17 cellular contexts compared by ENCODE assay signal in the genomic region with DNA sequence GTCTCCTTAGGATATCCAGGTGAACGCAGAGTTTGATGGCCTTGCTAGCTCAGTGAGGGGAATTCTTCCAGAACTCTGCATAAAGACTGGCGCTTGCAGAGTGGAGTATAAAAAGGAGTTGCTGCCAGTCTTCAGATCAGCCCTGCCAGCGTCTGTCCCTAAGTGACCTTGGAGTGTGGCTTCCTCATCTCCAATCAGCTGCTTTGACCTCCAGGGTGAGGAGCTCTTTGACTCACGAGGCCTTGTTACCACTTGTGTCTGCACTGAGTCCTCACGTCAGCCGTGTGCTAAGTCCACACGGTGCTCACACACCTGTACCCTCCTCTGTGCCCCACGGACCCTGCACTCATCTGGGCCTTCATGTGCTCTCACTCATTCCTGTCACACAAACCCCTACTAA. TPM values are rescaled to one million over a fixed set of nuclear protein-coding genes. Genes with fewer than 3 reads are reported as not detected.
"Had no signal": no experiment of that assay in that cellular context is flagged by ENCODE, and none has a peak within 500 bp of the region (broad histone marks: within the 10 kb centered on the region; RNA-seq: fewer than 3 reads in every experiment).

No MANE protein-coding gene starts in this region.

RNA-seq across cellular contexts. Expression of a gene that starts 14.6 kb away (rescaled TPM):
- total RNA-seq: activated CD4-positive, alpha-beta memory T cell treated with anti-CD3 and anti-CD28 coated beads, Interleukin-2, amount 10 ng/mL, durations not matched to agents 7 days and 5 days; activated CD4-positive, alpha-beta T cell treated with anti-CD3 and anti-CD28 coated beads for 36 hours; activated CD4-positive, alpha-beta T cell treated with anti-CD3 and anti-CD28 coated beads, Interleukin-2, amount 10 ng/mL, durations not matched to agents 7 days and 5 days; activated CD8-positive, alpha-beta memory T cell treated with anti-CD3 and anti-CD28 coated beads, Interleukin-2, amount 10 ng/mL, durations not matched to agents 7 days and 5 days; activated CD8-positive, alpha-beta T cell treated with anti-CD3 and anti-CD28 coated beads, Interleukin-2, amount 10 ng/mL, durations not matched to agents 7 days and 5 days; activated naive CD8-positive, alpha-beta T cell treated with anti-CD3 and anti-CD28 coated beads, Interleukin-2, amount 10 ng/mL, durations not matched to agents 7 days and 5 days; activated T-helper 2 cell treated with anti-CD3 and anti-CD28 coated beads, Interferon-gamma antibody, Interleukin-2, Interleukin-4, amounts not matched to agents 10 μg/mL and 5 μg/mL and 100 μg/mL, durations not matched to agents 14 hours and 24 hours and 36 hours; aorta; astrocyte; body of pancreas; breast epithelium; cardiac septum; cerebellum; T-helper 1 cell treated with Interleukin-12 subunit alpha and Interleukin-12 subunit beta and Interleukin-4 antibody, amounts not matched to agents 30 ng/mL and 1 ng/mL, for 36 hours; T-helper 2 cell treated with Interferon-gamma antibody and Interleukin-4, amounts not matched to agents 100 ng/mL and 5 ng/mL, for 36 hours; WTC11 had no signal
- polyA plus RNA-seq: adipose tissue had no signal

RNA-seq across cellular contexts. Expression of a gene that starts 28.0 kb away (rescaled TPM):
- total RNA-seq: activated CD4-positive, alpha-beta memory T cell treated with anti-CD3 and anti-CD28 coated beads, Interleukin-2, amount 10 ng/mL, durations not matched to agents 7 days and 5 days; activated CD4-positive, alpha-beta T cell treated with anti-CD3 and anti-CD28 coated beads for 36 hours; cardiac septum; T-helper 1 cell treated with Interleukin-12 subunit alpha and Interleukin-12 subunit beta and Interleukin-4 antibody, amounts not matched to agents 30 ng/mL and 1 ng/mL, for 36 hours; T-helper 2 cell treated with Interferon-gamma antibody and Interleukin-4, amounts not matched to agents 100 ng/mL and 5 ng/mL, for 36 hours had no signal
- polyA plus RNA-seq: aorta had no signal

RNA-seq across cellular contexts. Expression of a gene that starts 45.4 kb away (rescaled TPM):
- total RNA-seq: body of pancreas had no signal
